Comparison of ENCODE assay signal across 8 cellular contexts in the genomic region with DNA sequence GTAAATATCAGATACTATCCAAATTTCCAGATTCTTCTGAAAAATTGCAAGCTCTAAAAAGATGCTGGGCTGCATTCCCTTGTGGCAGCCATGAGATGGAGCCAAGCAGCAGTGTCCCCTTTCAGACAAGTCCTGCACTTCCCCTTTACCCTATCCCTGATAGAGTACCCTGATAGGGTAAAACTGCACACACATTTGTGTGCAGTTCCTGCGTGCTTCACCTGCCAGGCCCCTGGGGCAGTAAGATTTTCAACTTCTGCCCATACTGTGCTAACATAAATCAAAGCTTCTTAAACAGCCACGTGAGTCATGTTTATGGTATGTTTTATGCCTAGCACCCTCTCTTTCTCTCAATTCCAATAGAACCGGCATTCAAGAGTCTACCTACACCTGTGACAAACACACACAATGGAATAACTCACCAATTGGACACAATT. TPM values are rescaled to one million over a fixed set of nuclear protein-coding genes. Genes with fewer than 3 reads are reported as not detected.
DNase-seq lines count a peak whose midpoint lies in the region; ATAC-seq and TF ChIP-seq lines count a peak whose summit lies in the region.

No MANE protein-coding gene starts in this region.

- H3K27ac ChIP-seq in lung (ENCODE audit: low read depth in 1 of 2, low read length in 1 of 2) (no peak overlapping the region), dorsolateral prefrontal cortex (no peak overlapping the region)

- WGBS in lung, 2 donors, result 35% methylated on average over 3 of the region's 3 CpGs

- intact Hi-C loops in dorsolateral prefrontal cortex (cut with DNase I), result no loop called here

- DNase-seq in D341Med (ENCODE audit: low spot score) (peak; percentile 15), MG63 (peak; percentile 13), astrocyte of the spinal cord (ENCODE audit: low read depth, low spot score) (peak; percentile 65), lung (ENCODE audit: low spot score) (no peak), dorsolateral prefrontal cortex (no peak), NCI-H1105 (lab: John Stamatoyannopoulos, UW) (no peak)
- no peak for DNase-seq in effector CD8-positive, alpha-beta T cell (lab: John Stamatoyannopoulos, UW)

- ATAC-seq in lung (ENCODE audit: insufficient read depth, low FRiP score) (peak; percentile 41), HG03097 (IDR thresholded peaks at IDR 0.05; ENCODE audit: low FRiP score, unreplicated experiment) (no peak)

- TF ChIP-seq CTCF in astrocyte of the spinal cord (IDR thresholded peaks at IDR 0.05; ENCODE audit: low read depth, low read length) (peak; percentile 68), lung (IDR thresholded peaks at IDR 0.05; ENCODE audit: control extremely low read depth, extremely low read depth) (no peak), dorsolateral prefrontal cortex (IDR thresholded peaks at IDR 0.05 in 54 of 56, conservative IDR thresholded peaks at IDR 0.05 in 2 of 56; ENCODE audit: low read depth in 1 of 56, partially characterized antibody in 56 of 56) (peak in 26 of 56 donors; percentile 11 to 45 (median 28))

- no peaks in the 10 kb centered on the region for H3K9me3 ChIP-seq in MG63
- H3K9me3 ChIP-seq in lung (ENCODE audit: control insufficient read depth in 2 of 2, insufficient read depth in 1 of 2, low read length in 1 of 2), result no peaks in the 10 kb centered on the region

- in situ Hi-C loops in astrocyte of the spinal cord (cut with HindIII; ENCODE audit: low sequenced_read_pairs), result no loop called here

- H3K27me3 ChIP-seq in MG63, result no peaks in the 10 kb centered on the region
- H3K27me3 ChIP-seq in lung (ENCODE audit: control insufficient read depth, insufficient read depth), result no peaks in the 10 kb centered on the region
- peaks cover 0 to under 1% (median 0%) of the 10 kb centered on the region in 45 donors for H3K27me3 ChIP-seq in dorsolateral prefrontal cortex

- H3K36me3 ChIP-seq in MG63, result no peaks in the 10 kb centered on the region
- no peaks in the 10 kb centered on the region for H3K36me3 ChIP-seq in lung (ENCODE audit: control insufficient read depth in 2 of 2, insufficient read depth in 2 of 2, low read length in 2 of 2)

- peaks cover 5 to 13% of the 10 kb centered on the region in 2 donors for H3K4me1 ChIP-seq in lung (ENCODE audit: control insufficient read depth in 2 of 2, insufficient read depth in 2 of 2, low read length in 2 of 2)

- no peak overlapping the region for H3K4me3 ChIP-seq in MG63
- H3K4me3 ChIP-seq in astrocyte of the spinal cord (ENCODE audit: low read depth, low read length), result no peak overlapping the region
- no peak overlapping the region for H3K4me3 ChIP-seq in lung
- H3K4me3 ChIP-seq in dorsolateral prefrontal cortex, result no peak overlapping the region

RNA-seq across cellular contexts. Expression of a gene that starts 52.2 kb away (rescaled TPM):
- total RNA-seq in MG63 (2014; rRNA removed; shearing (Covaris generic); ENCODE audit: low replicate concordance), result 15.2 and 18.9 TPM in 2 replicates
- total RNA-seq in lung, result 10 to 100 TPM; 17.7 to 21.8 TPM
- 10 to 100 TPM; 12.6 to 13.5 TPM for polyA plus RNA-seq in lung
- total RNA-seq in dorsolateral prefrontal cortex, result 10 to 100 TPM; 10.6 to 33.5 (median 19.0) TPM

Comparison
In these comparisons a context has a peak if more than half of its experiments do, and no peak if none do; other contexts are left out.
1. DNase-seq: peak in D341Med (single experiment), MG63 (single experiment) and astrocyte of the spinal cord (single experiment); none in lung (single experiment), dorsolateral prefrontal cortex (0 of 10), effector CD8-positive, alpha-beta T cell (single experiment) and NCI-H1105 (single experiment).